ENCODE assay signal across 1 cellular context in genomic region chr19:18308051-18308947, GRCh38.
TF ChIP-seq lines count a peak whose summit lies in the region.

No MANE protein-coding gene starts in this region.

TF ChIP-seq in IMR-90, 13 proteins besides CTCF, POLR2A, EP300 and RAD21:
- TF ChIP-seq SMC3 (IDR thresholded peaks at IDR 0.05; ENCODE audit: low read depth, low read length) (no peak), MAFK (IDR thresholded peaks at IDR 0.05; ENCODE audit: low read depth, low read length) (no peak), CEBPB (IDR thresholded peaks at IDR 0.05; ENCODE audit: low read depth, low read length) (no peak), MXI1 (IDR thresholded peaks at IDR 0.05; ENCODE audit: borderline replicate concordance, low read depth, low read length) (no peak), MAZ (IDR thresholded peaks at IDR 0.05; ENCODE audit: borderline replicate concordance, low read depth, low read length) (no peak), NFE2L2 (IDR thresholded peaks at IDR 0.05; ENCODE audit: low read depth, low read length) (no peak), ELK1 (IDR thresholded peaks at IDR 0.05; ENCODE audit: borderline replicate concordance, low read depth, low read length) (no peak), RFX5 (IDR thresholded peaks at IDR 0.05; ENCODE audit: low read depth, low read length) (no peak), USF2 (IDR thresholded peaks at IDR 0.05; ENCODE audit: low read depth, low read length) (no peak), CHD1 (IDR thresholded peaks at IDR 0.05; ENCODE audit: low read depth, low read length) (no peak), RCOR1 (IDR thresholded peaks at IDR 0.05; ENCODE audit: insufficient replicate concordance, low read length) (no peak), FOS (IDR thresholded peaks at IDR 0.05; ENCODE audit: low read depth, low read length) (no peak), BHLHE40 (IDR thresholded peaks at IDR 0.05; ENCODE audit: low read depth, low read length) (no peak)
TF ChIP-seq in IMR-90: peak in this region for 0.
